In genomic region chr5:109246841-109247592, GRCh38 we compare ENCODE assay signal across 6 cellular contexts.
"Had no signal": no experiment of that assay in that cellular context is flagged by ENCODE, and none has a peak within 500 bp of the region (broad histone marks: within the 10 kb centered on the region; RNA-seq: fewer than 3 reads in every experiment).

No MANE protein-coding gene starts in this region.

- H3K4me1 Mint-ChIP-seq: GM23338, H9 had no signal

- H3K27ac ChIP-seq: HL-60 had no signal

- H3K4me3 ChIP-seq: GM23338 had no signal

- H3K27me3 Mint-ChIP-seq: IgD-negative memory B cell had no signal

- ATAC-seq: GM23338, HepG2 had no signal

- DNase-seq: H9, HCEC 1CT had no signal

- H3K4me3 Mint-ChIP-seq: GM23338, H9 had no signal

- H3K27ac Mint-ChIP-seq: GM23338, H9 had no signal
